ENCODE assay signal across 8 cellular contexts in the genomic region with DNA sequence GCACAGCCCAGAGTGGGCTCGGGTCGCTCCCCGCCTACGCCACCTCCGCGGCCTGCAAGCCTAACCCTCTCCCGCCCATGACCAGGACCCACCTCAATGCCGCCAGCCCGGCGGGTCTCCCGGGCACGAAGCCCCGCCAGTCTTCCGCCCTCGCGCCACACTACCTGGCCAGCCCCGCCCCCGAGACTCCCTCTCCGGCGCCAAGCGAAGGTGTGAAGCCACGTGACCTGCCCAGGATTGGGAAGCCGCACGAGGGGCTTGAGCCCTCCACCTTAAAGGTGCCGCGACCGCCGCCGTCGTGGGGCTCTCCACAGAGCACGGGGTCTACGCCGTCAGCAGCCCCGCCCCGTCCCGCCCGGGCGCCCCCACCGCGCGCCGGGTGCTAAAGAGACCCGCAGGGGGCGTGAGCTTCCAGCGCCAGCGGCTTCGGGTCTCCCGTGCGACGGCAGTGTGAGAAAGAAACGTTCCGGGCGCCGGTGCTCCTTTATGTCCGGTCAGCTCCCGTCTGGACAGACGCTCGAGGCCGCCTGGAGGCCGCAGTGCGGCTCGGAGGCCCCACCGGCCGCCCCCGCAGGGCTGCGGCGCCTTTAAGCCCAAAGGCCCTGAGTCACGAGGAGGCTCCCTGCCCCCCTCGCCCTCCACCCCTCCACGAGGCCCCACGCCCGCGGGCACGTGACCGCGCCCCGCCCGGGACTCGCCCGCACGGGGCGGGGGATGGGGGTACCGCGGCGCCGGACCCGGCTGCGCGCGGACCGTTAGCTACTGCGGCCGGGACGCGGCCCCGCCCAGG. TPM values are rescaled to one million over a fixed set of nuclear protein-coding genes. Genes with fewer than 3 reads are reported as not detected.
DNase-seq lines count a peak whose midpoint lies in the region; ATAC-seq, FAIRE-seq and TF ChIP-seq lines count a peak whose summit lies in the region.

A gene (minus strand): TSS at position 319 of the 790 bp plus-strand sequence. CDS start 18,904 bp downstream, outside the sequence.

- RAD21 ChIA-PET in GM12878 (lab: Charles Lee; ENCODE audit: unreplicated experiment), result no interaction called here

- H3K9ac ChIP-seq in SK-N-MC (ENCODE audit: insufficient read length), result peak within 1 kb of the TSS; percentile 76
- H3K9ac ChIP-seq in GM12878 (ENCODE audit: control insufficient read depth, insufficient read depth, low read length), result no peak within 1 kb of the TSS
- no peak within 1 kb of the TSS for H3K9ac ChIP-seq in iPS-18a (ENCODE audit: low read length)
- H3K9ac ChIP-seq in skeletal muscle satellite cell (ENCODE audit: low read depth, low read length), result peak within 1 kb of the TSS; percentile 56

- peaks cover 0 to 10% of the 10 kb centered on the region in 2 experiments; a peak in 3 of 4 replicates for H3K27me3 ChIP-seq in GM12878 (replicated peaks in 1 of 2; ENCODE audit: control insufficient read depth in 2 of 2, insufficient read depth in 2 of 2, low read length in 1 of 2)
- peaks cover 74% of the 10 kb centered on the region for H3K27me3 ChIP-seq in iPS-18a (ENCODE audit: control insufficient read depth, insufficient read depth, low read length)
- H3K27me3 ChIP-seq in skeletal muscle satellite cell (ENCODE audit: control insufficient read depth, insufficient read depth, low read length), result peaks cover 63% of the 10 kb centered on the region

- H3K9me3 ChIP-seq in SK-N-MC (ENCODE audit: low read depth, low read length), result no peaks in the 10 kb centered on the region
- H3K9me3 ChIP-seq in GM12878 (replicated peaks; ENCODE audit: control insufficient read depth, insufficient read depth, low read length), result no peaks in the 10 kb centered on the region; the same call in 2 of the 3 replicates
- H3K9me3 ChIP-seq in iPS-18a (ENCODE audit: control insufficient read depth, low read depth, low read length), result no peaks in the 10 kb centered on the region
- H3K9me3 ChIP-seq in skeletal muscle satellite cell (replicated peaks; ENCODE audit: low read length), result peaks cover 4% of the 10 kb centered on the region

- peak within 1 kb of the TSS; percentile 44; the same call in 1 of the 2 replicates for H3K4me2 ChIP-seq in GM12878 (ENCODE audit: control insufficient read depth, insufficient read depth)
- H3K4me2 ChIP-seq in skeletal muscle satellite cell (ENCODE audit: low read length), result peak within 1 kb of the TSS; percentile 87

- peaks cover 4% of the 10 kb centered on the region; the same call in 1 of the 2 replicates for H3K4me1 ChIP-seq in GM12878 (ENCODE audit: control insufficient read depth, insufficient read depth, low read length)
- no peaks in the 10 kb centered on the region for H3K4me1 ChIP-seq in iPS-18a (ENCODE audit: control insufficient read depth, low read depth, low read length)
- peaks cover 6% of the 10 kb centered on the region for H3K4me1 ChIP-seq in skeletal muscle satellite cell (ENCODE audit: control insufficient read depth, insufficient read depth, low read length)

- no peak for TF ChIP-seq EP300 in GM12878 (IDR thresholded peaks at IDR 0.05; ENCODE audit: borderline replicate concordance in 1 of 2, control insufficient read depth in 1 of 2, low read depth in 2 of 2, low read length in 2 of 2)

- 22% methylated on average over 82 of the region's 96 CpGs for WGBS in GM12878 (ENCODE audit: insufficient coverage, insufficient replicate concordance, low lambda C conversion rate, missing lambda C conversion rate)

- ATAC-seq in GM18909 (IDR thresholded peaks at IDR 0.05; ENCODE audit: poor library complexity, unreplicated experiment), result peak; percentile 36
- peak; percentile 22; the same call in 1 of the 3 replicates for ATAC-seq in GM12878
- ATAC-seq in GM19463 (IDR thresholded peaks at IDR 0.05; ENCODE audit: unreplicated experiment), result no peak

- H3K79me2 ChIP-seq in GM12878 (ENCODE audit: control insufficient read depth, insufficient read depth, low read length), result no peaks in the 10 kb centered on the region

- no TSS peak for BruUV-seq in GM12878 (replicated peaks; lab: Mats Ljungman, UMichigan)

- in situ Hi-C loops in GM12878 (cut with MboI), result no loop called here

- no peak for TF ChIP-seq POLR2A in GM12878 (IDR thresholded peaks at IDR 0.05; ENCODE audit: low read depth, low read length)

- H3K4me3 ChIP-seq in SK-N-MC (peak within 1 kb of the TSS; percentile 84), GM12878 (peak within 1 kb of the TSS; percentile 47; the same call in 1 of the 2 replicates), iPS-18a (ENCODE audit: low read length) (peak within 1 kb of the TSS; percentile 52), skeletal muscle satellite cell (ENCODE audit: low read length) (peak within 1 kb of the TSS; percentile 71)

- no peak for FAIRE-seq in GM12878 (lab: Jason Lieb, UNC)

- H2AFZ ChIP-seq in GM12878 (ENCODE audit: control insufficient read depth, low read depth, low read length), result peak within 1 kb of the TSS; percentile 51

- DNase-seq in A172 (ENCODE audit: low spot score), result peak; percentile 41
- DNase-seq in SK-N-MC (ENCODE audit: low read depth, low spot score), result no peak
- no peak for DNase-seq in GM12878 (ENCODE audit: low read depth, low spot score)
- no peak for DNase-seq in DMS79 (lab: John Stamatoyannopoulos, UW)

- intact Hi-C loops in GM12878 (cut with micrococcal nuclease; ENCODE audit: unreplicated experiment), result no loop called here

- H3K36me3 ChIP-seq in SK-N-MC (ENCODE audit: insufficient read depth, low read length) (no peaks in the 10 kb centered on the region), GM12878 (ENCODE audit: control insufficient read depth in 2 of 2, insufficient read depth in 2 of 2, low read length in 1 of 2) (no peaks in the 10 kb centered on the region), iPS-18a (ENCODE audit: control insufficient read depth, low read depth, low read length) (no peaks in the 10 kb centered on the region), skeletal muscle satellite cell (ENCODE audit: insufficient read depth, low read length) (no peaks in the 10 kb centered on the region)

- H3K27ac ChIP-seq in SK-N-MC, result no peak within 1 kb of the TSS
- no peak within 1 kb of the TSS for H3K27ac ChIP-seq in GM12878 (ENCODE audit: control insufficient read depth, insufficient read depth)
- H3K27ac ChIP-seq in iPS-18a (ENCODE audit: low read length), result no peak within 1 kb of the TSS

- SMC1A ChIA-PET in GM12878 (lab: Charles Lee; ENCODE audit: uncharacterized antibody, unreplicated experiment), result no interaction called here

- no peak for TF ChIP-seq CTCF in GM12878 (IDR thresholded peaks at IDR 0.05 in 2 of 3, conservative IDR thresholded peaks at IDR 0.05 in 1 of 3; ENCODE audit: control insufficient read depth in 2 of 3, extremely low read depth in 1 of 3, insufficient read depth in 1 of 3, low read depth in 3 of 3, low read length in 3 of 3)

- CTCF ChIA-PET in GM12878 (lab: Yijun Ruan, JAX), result no interaction called here

- POLR2A ChIA-PET in GM12878 (lab: Charles Lee), result no interaction called here

- no peaks in the 10 kb centered on the region for H4K20me1 ChIP-seq in GM12878 (ENCODE audit: control insufficient read depth, insufficient read depth)

- TF ChIP-seq RAD21 in GM12878 (IDR thresholded peaks at IDR 0.05; ENCODE audit: insufficient read depth, low read depth, low read length), result no peak

TF ChIP-seq in GM12878, 131 proteins besides CTCF, POLR2A, EP300 and RAD21 (continues in another document):
- peak in 1 of 2 experiments; percentile 73; a peak in 2 of 3 replicates for TF ChIP-seq EGR1 (IDR thresholded peaks at IDR 0.05; ENCODE audit: borderline replicate concordance in 1 of 2, low read depth in 2 of 2, low read length in 2 of 2)
- no peak for TF ChIP-seq RB1 (IDR thresholded peaks at IDR 0.05; ENCODE audit: borderline replicate concordance)
- TF ChIP-seq BHLHE40 (IDR thresholded peaks at IDR 0.05; ENCODE audit: borderline replicate concordance in 1 of 2, low read depth in 2 of 2, low read length in 1 of 2), result peak; percentile 30 to 89; a peak in 2 of 4 replicates
- TF ChIP-seq, protein P1, sequence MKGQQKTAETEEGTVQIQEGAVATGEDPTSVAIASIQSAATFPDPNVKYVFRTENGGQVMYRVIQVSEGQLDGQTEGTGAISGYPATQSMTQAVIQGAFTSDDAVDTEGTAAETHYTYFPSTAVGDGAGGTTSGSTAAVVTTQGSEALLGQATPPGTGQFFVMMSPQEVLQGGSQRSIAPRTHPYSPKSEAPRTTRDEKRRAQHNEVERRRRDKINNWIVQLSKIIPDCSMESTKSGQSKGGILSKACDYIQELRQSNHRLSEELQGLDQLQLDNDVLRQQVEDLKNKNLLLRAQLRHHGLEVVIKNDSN (IDR thresholded peaks at IDR 0.05; ENCODE audit: borderline replicate concordance, extremely low read length, insufficient read depth, low read depth, low read length), result peak; percentile 75
- TF ChIP-seq KLF5 (IDR thresholded peaks at IDR 0.05; ENCODE audit: partially characterized antibody), result no peak
- TF ChIP-seq SP1 (IDR thresholded peaks at IDR 0.05; ENCODE audit: low read depth, low read length), result no peak
- TF ChIP-seq CHD2 (IDR thresholded peaks at IDR 0.05; ENCODE audit: borderline replicate concordance, low read depth, low read length), result no peak

RNA-seq across cellular contexts. Expression of the gene that starts here (rescaled TPM):
- total RNA-seq in A172 (2014; rRNA removed; shearing (Covaris generic)), result 10.8 and 11.3 TPM in 2 replicates
- total RNA-seq in GM12878 (2013; cell fraction: nucleolus; rRNA removed), result 2.4 and 3.7 TPM in 2 replicates
- 0.28 and 0.44 TPM in 2 replicates for total RNA-seq in GM12878 (2014; rRNA removed)
- total RNA-seq in GM12878 (2014; rRNA removed; fragmentation: Illumina TruSeq; extraction: Trizol), result 0.27 and 0.28 TPM in 2 replicates
- total RNA-seq in GM12878 (2021), result 0.66 and 0.92 TPM in 2 replicates
- 0.12 TPM for polyA plus RNA-seq in GM12878 (2011; ENCODE audit: low read depth)
- 0.14 and 0.26 TPM in 2 replicates for polyA plus RNA-seq in GM12878 (2011; rRNA removed)
- 0.10 and 0.15 TPM in 2 replicates for polyA plus RNA-seq in GM12878 (2011; cell fraction: cytosol; rRNA removed)
- polyA plus RNA-seq in GM12878 (2011; cell fraction: nucleus; rRNA removed), result 0.23 and 0.40 TPM in 2 replicates
- 0.38 and 0.48 TPM in 2 replicates for polyA plus RNA-seq in GM12878 (2012)
- polyA plus RNA-seq in GM12878 (2014; fragmentation: Illumina TruSeq; extraction: Trizol), result 0.65 and 0.68 TPM in 2 replicates
- polyA plus RNA-seq in GM12878 (2014; fragmentation: Nextera tagmentation; extraction: Ambion mirVana), result under 1 TPM; 0.05 to 0.20 TPM
- polyA plus RNA-seq in GM12878 (2014; rRNA removed), result 0.71 and 0.99 TPM in 2 replicates
- polyA plus RNA-seq in GM12878 (2016; fragmentation: Nextera tagmentation; extraction: Ambion mirVana), result 1 to 10 TPM; 1.1 TPM
- polyA minus RNA-seq in GM12878 (2011; rRNA and poly(A)+ RNA removed), result not detected in 2 replicates
- not detected in 2 replicates for polyA minus RNA-seq in GM12878 (2011; cell fraction: cytosol; rRNA and poly(A)+ RNA removed)
- polyA minus RNA-seq in GM12878 (2011; cell fraction: nucleus; rRNA and poly(A)+ RNA removed), result 0.12 TPM in 1 of 2 replicates, not detected in the other
- total RNA-seq in skeletal muscle satellite cell (2012; rRNA removed), result 7.1 and 13.5 TPM in 2 replicates

Comparison
In these comparisons a context has a peak if more than half of its experiments do, and no peak if none do; other contexts are left out.
1. H3K9ac ChIP-seq: peak in SK-N-MC (single experiment) and skeletal muscle satellite cell (single experiment); none in GM12878 (single experiment) and iPS-18a (single experiment).
2. Peak in every context shown above with its lines, with median percentiles within 50 percentile points of each other: H3K4me3 ChIP-seq.